18 cellular contexts compared by ENCODE assay signal in genomic region chr6:56538851-56539250, GRCh38.
DNase-seq lines count a peak whose midpoint lies in the region; ATAC-seq, FAIRE-seq and TF ChIP-seq lines count a peak whose summit lies in the region.
"Had no signal": no experiment of that assay in that cellular context is flagged by ENCODE, and none has a peak within 500 bp of the region (broad histone marks: within the 10 kb centered on the region; RNA-seq: fewer than 3 reads in every experiment).

No MANE protein-coding gene starts in this region.

- FAIRE-seq in K562 (lab: Jason Lieb, UNC) (no peak), HepG2 (lab: Jason Lieb, UNC) (no peak)

- no peak for TF ChIP-seq POLR2A in K562 (conservative IDR thresholded peaks at IDR 0.05)
- TF ChIP-seq POLR2A in HepG2 (IDR thresholded peaks at IDR 0.05; ENCODE audit: insufficient read depth in 1 of 2, low read depth in 2 of 2, low read length in 2 of 2): no peak

- H3K4me1 ChIP-seq in HAP-1: peaks cover 54% of the 10 kb centered on the region
- peaks cover 6 to 25% of the 10 kb centered on the region in 2 experiments; a peak in 4 of 5 replicates for H3K4me1 ChIP-seq in K562 (replicated peaks in 1 of 2; ENCODE audit: control insufficient read depth in 2 of 2, insufficient read depth in 2 of 2, low read length in 2 of 2)
- H3K4me1 ChIP-seq in HepG2 (ENCODE audit: insufficient read depth, low read length): peaks cover 62% of the 10 kb centered on the region
- peaks cover 36% of the 10 kb centered on the region for H3K4me1 ChIP-seq in smooth muscle cell (ENCODE audit: low read depth)
- H3K4me1 ChIP-seq in PC-9 (replicated peaks; ENCODE audit: insufficient read depth): peaks cover 19% of the 10 kb centered on the region

- BruUV-seq in K562 (replicated peaks; lab: Mats Ljungman, UMichigan): no TSS peak
- BruUV-seq in HepG2 (replicated peaks; lab: Mats Ljungman, UMichigan): no TSS peak
- no TSS peak for BruUV-seq in PC-9 (replicated peaks; lab: Mats Ljungman, UMichigan)

- POLR2A ChIA-PET in K562 (lab: Yijun Ruan, JAX) (interaction anchor here (1.5 to 1.8 kb wide), 2 partner anchors 9 to 27 kb away, joined by 4 to 5 read pairs; no protein-coding TSS in a partner anchor), HepG2 (lab: Yijun Ruan, JAX) (no interaction called here), PC-9 (lab: Charles Lee; ENCODE audit: unreplicated experiment) (no interaction called here)

- no peak for DNase-seq in HAP-1 (ENCODE audit: low spot score in 2 of 2)
- DNase-seq in K562 (ENCODE audit: extremely low read depth in 1 of 4, low spot score in 3 of 4): no peak
- DNase-seq in HepG2 (ENCODE audit: low spot score): no peak
- no peak for DNase-seq in smooth muscle cell (lab: John Stamatoyannopoulos, UW; ENCODE audit: unreplicated experiment)
- DNase-seq in PC-9: no peak
- no peak for DNase-seq in NCI-H2171 (lab: John Stamatoyannopoulos, UW)
- DNase-seq in NOMO-1 (lab: John Stamatoyannopoulos, UW; ENCODE audit: unreplicated experiment in 2 of 2): no peak
- DNase-seq: activated gamma-delta T cell, Caco-2, GDM1, immature natural killer cell, midbrain, NCI-H1930, NCI-H524, occipital lobe had no signal

- in situ Hi-C loops in HAP-1 (cut with MboI; ENCODE audit: low sequenced_read_pairs) (no loop called here), K562 (cut with MboI) (no loop called here), HepG2 (cut with HindIII; ENCODE audit: extremely low pct_ligation_motif_present, low pct_unique_long_range_greater_than_20kb) (no loop called here)

- H2AFZ ChIP-seq in K562 (ENCODE audit: low read depth, low read length) (no peak overlapping the region), HepG2 (ENCODE audit: low read length) (no peak overlapping the region), smooth muscle cell (ENCODE audit: low read depth) (no peak overlapping the region), PC-9 (no peak overlapping the region)

- peak overlapping the region; percentile 50 for H3K4me3 ChIP-seq in HAP-1
- H3K4me3 ChIP-seq in K562: no peak overlapping the region
- no peak overlapping the region for H3K4me3 ChIP-seq in HepG2 (replicated peaks in 1 of 3; ENCODE audit: insufficient read depth in 1 of 3, low read depth in 2 of 3, low read length in 3 of 3)
- H3K4me3 ChIP-seq in smooth muscle cell: peak overlapping the region; percentile 73
- H3K4me3 ChIP-seq in PC-9: no peak overlapping the region

- H3K79me2 ChIP-seq in K562 (ENCODE audit: control insufficient read depth, insufficient read depth, low read length) (peaks cover 11% of the 10 kb centered on the region; the same call in 1 of the 3 replicates), HepG2 (ENCODE audit: insufficient read depth, low read length) (peaks cover 33% of the 10 kb centered on the region), smooth muscle cell (ENCODE audit: low read depth) (peaks cover 39% of the 10 kb centered on the region), PC-9 (ENCODE audit: low read depth) (peaks cover 38% of the 10 kb centered on the region)

- no peaks in the 10 kb centered on the region for H3K9me2 ChIP-seq in PC-9 (ENCODE audit: insufficient read depth)

- H3K9me3 ChIP-seq in HAP-1 (no peaks in the 10 kb centered on the region), K562 (replicated peaks; ENCODE audit: control insufficient read depth, insufficient read depth, low read depth, low read length) (no peaks in the 10 kb centered on the region), HepG2 (ENCODE audit: low read length) (no peaks in the 10 kb centered on the region), smooth muscle cell (replicated peaks; ENCODE audit: low read depth) (no peaks in the 10 kb centered on the region), PC-9 (ENCODE audit: insufficient read depth, low read depth) (no peaks in the 10 kb centered on the region)
- H3K9me3 ChIP-seq: Caco-2 had no signal

- ATAC-seq in K562 (no peak), HepG2 (no peak), HG03139 (IDR thresholded peaks at IDR 0.05; ENCODE audit: unreplicated experiment) (no peak)
- ATAC-seq: Panc1, WTC11 had no signal

- H3F3A ChIP-seq in smooth muscle cell (ENCODE audit: low read depth) (peaks cover 24% of the 10 kb centered on the region), PC-9 (ENCODE audit: insufficient read depth, low read depth) (peaks cover 32% of the 10 kb centered on the region)

- H4K20me1 ChIP-seq in K562 (replicated peaks; ENCODE audit: control insufficient read depth, insufficient read depth, low read length) (no peaks in the 10 kb centered on the region), HepG2 (ENCODE audit: insufficient read depth, low read length) (no peaks in the 10 kb centered on the region), smooth muscle cell (ENCODE audit: low read depth) (no peaks in the 10 kb centered on the region), PC-9 (ENCODE audit: insufficient read depth) (peaks cover 4% of the 10 kb centered on the region; the same call in 1 of the 2 replicates)

- intact Hi-C loops in K562 (cut with micrococcal nuclease): no loop called here
- intact Hi-C loops in HepG2 (cut with micrococcal nuclease; ENCODE audit: unreplicated experiment): loop anchor here (2.0 kb wide), 1 partner anchor 18 kb away; no protein-coding TSS in a partner anchor
- intact Hi-C loops in PC-9 (cut with micrococcal nuclease; ENCODE audit: unreplicated experiment): no loop called here

- no peak for TF ChIP-seq EP300 in K562 (IDR thresholded peaks at IDR 0.05; ENCODE audit: low read length)
- no peak for TF ChIP-seq EP300 in HepG2 (IDR thresholded peaks at IDR 0.05; ENCODE audit: low read depth in 2 of 2, low read length in 2 of 2)
- no peak for TF ChIP-seq EP300 in HepG2 (CRISPR knock-in tag; IDR thresholded peaks at IDR 0.05; ENCODE audit: borderline replicate concordance)

- peaks cover 21% of the 10 kb centered on the region for H3K36me3 ChIP-seq in HAP-1 (replicated peaks)
- H3K36me3 ChIP-seq in K562 (ENCODE audit: control insufficient read depth, insufficient read depth, low read length): no peaks in the 10 kb centered on the region
- H3K36me3 ChIP-seq in HepG2 (replicated peaks in 1 of 2; ENCODE audit: control insufficient read depth in 1 of 2, insufficient read depth in 2 of 2, low read length in 2 of 2): peaks cover 8 to 18% of the 10 kb centered on the region in 2 experiments
- H3K36me3 ChIP-seq in smooth muscle cell (ENCODE audit: low read depth): no peaks in the 10 kb centered on the region
- H3K36me3 ChIP-seq in PC-9 (ENCODE audit: low read depth): 0 out of 2 replicates have a peak, but pooled peaks cover 11% of the 10 kb centered on the region

- CTCF ChIA-PET in K562 (lab: Yijun Ruan, JAX; ENCODE audit: low intra/inter-chr PET ratio): no interaction called here
- CTCF ChIA-PET in HepG2 (lab: Yijun Ruan, JAX; ENCODE audit: low intra/inter-chr PET ratio, low total read pairs): no interaction called here
- CTCF ChIA-PET in PC-9 (lab: Charles Lee): no interaction called here

- H3K27me3 ChIP-seq in HAP-1 (ENCODE audit: low read depth) (no peaks in the 10 kb centered on the region), K562 (ENCODE audit: control insufficient read depth in 2 of 2, insufficient read depth in 2 of 2, low read length in 2 of 2) (no peaks in the 10 kb centered on the region), HepG2 (ENCODE audit: control insufficient read depth in 1 of 2, insufficient read depth in 2 of 2, low read length in 2 of 2) (no peaks in the 10 kb centered on the region; a peak in 1 of 5 replicates), smooth muscle cell (ENCODE audit: low read depth) (no peaks in the 10 kb centered on the region), PC-9 (ENCODE audit: insufficient read depth, low read depth) (no peaks in the 10 kb centered on the region)

- H3K9me1 ChIP-seq in K562 (ENCODE audit: control insufficient read depth, insufficient read depth, low read length): no peaks in the 10 kb centered on the region

- H3K27ac ChIP-seq in K562 (ENCODE audit: extremely low read depth, low read depth, low read length): no peak overlapping the region
- no peak overlapping the region for H3K27ac ChIP-seq in HepG2 (ENCODE audit: extremely low read length, insufficient read depth, low read length)
- no peak overlapping the region for H3K27ac ChIP-seq in smooth muscle cell (ENCODE audit: low read depth)
- H3K27ac ChIP-seq in PC-9: no peak overlapping the region

- H3K4me2 ChIP-seq in K562 (ENCODE audit: insufficient read depth, low read length): no peak overlapping the region
- peak overlapping the region; percentile 79; the same call in 1 of the 2 replicates for H3K4me2 ChIP-seq in HepG2 (ENCODE audit: low read depth, low read length)
- peak overlapping the region; percentile 57 for H3K4me2 ChIP-seq in smooth muscle cell
- no peak overlapping the region for H3K4me2 ChIP-seq in PC-9

- TF ChIP-seq RAD21 in K562 (CRISPR knock-in tag; conservative IDR thresholded peaks at IDR 0.05 in 1 of 2, IDR thresholded peaks at IDR 0.05 in 1 of 2): no peak
- no peak for TF ChIP-seq RAD21 in HepG2 (CRISPR knock-in tag; IDR thresholded peaks at IDR 0.05)

- H3K9ac ChIP-seq in K562 (ENCODE audit: insufficient read depth in 1 of 2, low read depth in 2 of 2, low read length in 2 of 2) (no peak overlapping the region), HepG2 (ENCODE audit: insufficient read depth, low read depth, low read length) (no peak overlapping the region), smooth muscle cell (ENCODE audit: low read depth) (no peak overlapping the region)

- no peak for TF ChIP-seq CTCF in K562 (IDR thresholded peaks at IDR 0.05 in 2 of 3, conservative IDR thresholded peaks at IDR 0.05 in 1 of 3; ENCODE audit: insufficient read depth in 2 of 3, low read depth in 1 of 3, low read length in 3 of 3)
- TF ChIP-seq CTCF in HepG2 (CRISPR knock-in tag; IDR thresholded peaks at IDR 0.05): no peak
- TF ChIP-seq CTCF in smooth muscle cell (IDR thresholded peaks at IDR 0.05; ENCODE audit: borderline replicate concordance, insufficient read depth, poor library complexity, severe bottlenecking): no peak
- TF ChIP-seq CTCF in PC-9 (conservative IDR thresholded peaks at IDR 0.05): no peak

- 39% methylated on average over 2 of the region's 2 CpGs for WGBS in K562 (ENCODE audit: insufficient coverage, low coverage, missing lambda C conversion rate)
- WGBS in HepG2 (ENCODE audit: low lambda C conversion rate): 81% methylated on average over 2 of the region's 2 CpGs
- 80% methylated on average over 2 of the region's 2 CpGs for WGBS in smooth muscle cell (ENCODE audit: low lambda C conversion rate)

TF ChIP-seq in K562, 482 proteins besides CTCF, POLR2A, EP300 and RAD21 (continues in another document):
- 0 out of 2 replicates have a peak, but pooled peaks have one; percentile 28 for TF ChIP-seq EGR1 (conservative IDR thresholded peaks at IDR 0.05)

TF ChIP-seq in HepG2, 621 proteins besides CTCF, POLR2A, EP300 and RAD21:
- no peak for TF ChIP-seq ARNT (IDR thresholded peaks at IDR 0.05)

Comparison
In these comparisons a context has a peak if more than half of its experiments do, and no peak if none do; other contexts are left out.
1. H3K4me3 ChIP-seq: peak in HAP-1 (single experiment) and smooth muscle cell (single experiment); none in K562 (single experiment), HepG2 (0 of 3) and PC-9 (single experiment).
2. H3K4me2 ChIP-seq: peak in HepG2 (single experiment) and smooth muscle cell (single experiment); none in K562 (single experiment) and PC-9 (single experiment).